15 cellular contexts compared by ENCODE assay signal in the genomic region with DNA sequence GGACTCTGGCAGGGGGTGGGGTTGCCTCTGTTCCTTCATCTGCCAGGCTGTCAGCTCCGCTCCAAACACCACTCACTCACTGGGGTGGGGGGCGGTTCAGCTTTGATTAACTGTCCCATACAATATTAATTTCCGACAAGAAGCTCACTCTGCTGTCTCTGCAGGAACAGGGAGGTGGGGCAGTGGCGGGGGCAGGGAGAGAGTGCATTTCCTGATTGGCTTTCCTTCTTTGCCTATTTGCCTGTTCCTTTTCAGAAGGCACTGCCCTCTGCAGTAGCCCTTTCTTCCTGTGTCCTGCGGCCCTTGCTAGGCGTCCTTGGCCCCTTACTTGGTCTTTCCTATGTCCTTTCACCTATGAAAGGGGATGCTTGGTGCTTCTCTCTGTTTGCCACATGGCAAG.
DNase-seq lines count a peak whose midpoint lies in the region; ATAC-seq lines count a peak whose summit lies in the region.
"Had no signal": no experiment of that assay in that cellular context is flagged by ENCODE, and none has a peak within 500 bp of the region (broad histone marks: within the 10 kb centered on the region; RNA-seq: fewer than 3 reads in every experiment).

No MANE protein-coding gene starts in this region.

- DNase-seq in H7 (peak; percentile 57), caudate nucleus (lab: John Stamatoyannopoulos, UW) (peak in 28 of 61 donors; percentile 5 to 75 (median 20)), iPS-NIHi7 (ENCODE audit: extremely low spot score) (peak; percentile 43), retina (peak; percentile 26), NCI-H1436 (lab: John Stamatoyannopoulos, UW) (no peak), SKM-1 (lab: John Stamatoyannopoulos, UW; ENCODE audit: unreplicated experiment) (no peak), inferior parietal cortex (ENCODE audit: extremely low spot score) (no peak)
- DNase-seq: GOT3, NCI-H1048, NCI-H187, NCI-H748 treated with DMSO at 0.1 percent for 48 hours, SHP77 treated with DMSO at 0.1 percent for 48 hours had no signal

- peak overlapping the region; percentile 90 for H3K27ac ChIP-seq in caudate nucleus (ENCODE audit: low read depth, low read length)
- H3K27ac ChIP-seq: BLaER1 had no signal

- no peaks in the 10 kb centered on the region for H3K36me3 ChIP-seq in H7 (replicated peaks; ENCODE audit: control insufficient read depth, insufficient read depth, low read length)
- H3K36me3 ChIP-seq: BLaER1 had no signal

- no peak overlapping the region for H3K4me3 ChIP-seq in H7 (ENCODE audit: insufficient read depth, low read depth, low read length)
- H3K4me3 ChIP-seq: BLaER1, K562 had no signal

- no peaks in the 10 kb centered on the region for H3K27me3 ChIP-seq in H7 (ENCODE audit: control insufficient read depth, insufficient read depth, low read length)
- H3K27me3 ChIP-seq: BLaER1 had no signal

- ATAC-seq in GM18858 (IDR thresholded peaks at IDR 0.05; ENCODE audit: unreplicated experiment) = no peak
- ATAC-seq: K562 had no signal

Comparison
In these comparisons a context has a peak if more than half of its experiments do, and no peak if none do; other contexts are left out.
1. DNase-seq: peak in H7 (single experiment), iPS-NIHi7 (single experiment) and retina (single experiment); none in NCI-H1436 (single experiment), SKM-1 (single experiment) and inferior parietal cortex (single experiment).